In the genomic region with DNA sequence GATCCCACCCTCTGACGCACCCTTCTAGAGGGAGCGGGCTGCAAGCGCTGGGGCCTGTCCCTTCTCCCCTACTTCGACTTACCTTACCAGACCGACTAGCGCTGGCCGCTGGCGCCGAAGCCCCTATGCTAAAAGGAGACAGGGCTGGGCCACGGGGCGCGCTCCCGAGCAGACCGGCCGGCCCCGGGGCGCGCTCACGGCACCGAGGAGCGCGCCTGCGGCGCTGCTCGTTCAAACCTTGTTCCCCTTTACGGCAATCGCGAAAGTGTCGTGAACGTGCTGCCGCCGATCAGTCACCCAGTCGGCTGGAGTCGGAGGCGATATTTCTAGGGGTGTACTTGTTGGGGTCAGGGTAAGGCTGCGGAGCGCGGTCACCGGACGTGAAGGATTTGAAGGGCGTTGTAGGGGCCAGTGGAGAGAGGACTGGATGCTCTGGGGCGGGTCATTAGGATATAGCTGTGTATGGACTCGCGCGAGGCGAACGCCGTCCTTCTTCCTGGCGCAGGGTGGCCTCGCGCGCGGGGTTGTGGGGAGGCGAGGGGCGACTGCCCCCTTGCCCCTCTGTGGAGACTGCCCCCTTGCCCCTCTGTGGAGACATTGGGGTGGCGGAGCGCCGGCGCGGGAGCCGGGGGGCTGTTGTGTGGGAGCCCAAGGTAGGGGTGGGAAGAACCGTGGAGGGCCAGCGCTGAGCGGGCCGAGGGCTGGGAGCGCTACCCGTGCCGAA, we compare ENCODE assay signal across 8 cellular contexts. TPM values are rescaled to one million over a fixed set of nuclear protein-coding genes. Genes with fewer than 3 reads are reported as not detected.
DNase-seq lines count a peak whose midpoint lies in the region; ATAC-seq, FAIRE-seq and TF ChIP-seq lines count a peak whose summit lies in the region.

A gene (plus strand): TSS at position 268 of the 724 bp plus-strand sequence. CDS start 7,492 bp downstream, outside the sequence.
A gene (minus strand): TSS at position 138 of the 724 bp plus-strand sequence. CDS start 8,539 bp downstream, outside the sequence.

- DNase-seq in COR-L47 (lab: John Stamatoyannopoulos, UW) (peak; percentile 92), HTR-8/SVneo (ENCODE audit: insufficient read length, low spot score) (peak; percentile 75), NOMO-1 treated with DMSO at 0.1 percent for 48 hours (lab: John Stamatoyannopoulos, UW; ENCODE audit: unreplicated experiment) (peak; percentile 80), endodermal cell (peak; percentile 98), mesendoderm (peak; percentile 99)
- DNase-seq in activated CD8-positive, alpha-beta memory T cell treated with anti-CD3 and anti-CD28 coated beads, Interleukin-2, amount 10 ng/mL, durations not matched to agents 7 days and 5 days = peak; percentile 98
- DNase-seq in stimulated activated CD8-positive, alpha-beta memory T cell treated with anti-CD3 and anti-CD28 coated beads, Interleukin-12 subunit alpha, Interleukin-12 subunit beta, amount 100 ng/mL, for 4 hours (ENCODE audit: low read depth) = peak; percentile 85

- H3K79me2 ChIP-seq in mesendoderm (ENCODE audit: control insufficient read depth, insufficient read depth, low read length) = peaks cover 35% of the 10 kb centered on the region

- H3K27me3 ChIP-seq in endodermal cell (ENCODE audit: control insufficient read depth, insufficient read depth, low read length, poor library complexity, severe bottlenecking) = no peaks in the 10 kb centered on the region
- no peaks in the 10 kb centered on the region for H3K27me3 ChIP-seq in mesendoderm (ENCODE audit: insufficient read depth, low read length, poor library complexity)

- H3K4me3 ChIP-seq in endodermal cell (ENCODE audit: low read length) (peak within 1 kb of the TSS; percentile 92), mesendoderm (ENCODE audit: low read length) (peak within 1 kb of the TSS; percentile 95)

- H3K4me2 ChIP-seq in mesendoderm (ENCODE audit: low read length) = peak within 1 kb of the TSS; percentile 95

- H3K27me3 Mint-ChIP-seq in activated CD8-positive, alpha-beta memory T cell treated with anti-CD3 and anti-CD28 coated beads, Interleukin-2, amount 10 ng/mL, durations not matched to agents 7 days and 5 days = no peaks in the 10 kb centered on the region
- no peaks in the 10 kb centered on the region for H3K27me3 Mint-ChIP-seq in endodermal cell (ENCODE audit: insufficient read depth)

- H3K4me1 ChIP-seq in endodermal cell (ENCODE audit: control insufficient read depth, insufficient read depth, low read length) = no peaks in the 10 kb centered on the region
- H3K4me1 ChIP-seq in mesendoderm (ENCODE audit: control insufficient read depth, low read depth, low read length) = no peaks in the 10 kb centered on the region

- H3K4ac ChIP-seq in mesendoderm (ENCODE audit: low read depth, low read length) = peak within 1 kb of the TSS; percentile 77

- no peak within 1 kb of the TSS for H3K23ac ChIP-seq in mesendoderm (ENCODE audit: low read length)

- WGBS in endodermal cell (ENCODE audit: insufficient coverage in 1 of 2, insufficient read length in 1 of 2), 2 experiments = 0 to 1% methylated on average over 20 to 68 of the region's 68 CpGs
- WGBS in mesendoderm (ENCODE audit: extremely low coverage, insufficient coverage, low lambda C conversion rate) = no CpG with 5 or more reads among the region's 68 CpGs

- H2BK120ac ChIP-seq in mesendoderm (ENCODE audit: low read depth, low read length) = peak within 1 kb of the TSS; percentile 34

- H2AK5ac ChIP-seq in mesendoderm (ENCODE audit: low read length) = no peak within 1 kb of the TSS

- TF ChIP-seq CTCF in endodermal cell (conservative IDR thresholded peaks at IDR 0.05) = no peak

- H3K18ac ChIP-seq in mesendoderm (ENCODE audit: low read length) = peak within 1 kb of the TSS; percentile 96

- peak within 1 kb of the TSS; percentile 69 for H2BK5ac ChIP-seq in mesendoderm (ENCODE audit: low read length)

- no peak within 1 kb of the TSS for H4K5ac ChIP-seq in mesendoderm (ENCODE audit: low read length)

- peaks cover 22% of the 10 kb centered on the region for H3K36me3 ChIP-seq in endodermal cell (ENCODE audit: control insufficient read depth, insufficient read depth, low read length)
- H3K36me3 ChIP-seq in mesendoderm (ENCODE audit: control insufficient read depth, insufficient read depth, low read length) = no peaks in the 10 kb centered on the region

- H3K27ac Mint-ChIP-seq in activated CD8-positive, alpha-beta memory T cell treated with anti-CD3 and anti-CD28 coated beads, Interleukin-2, amount 10 ng/mL, durations not matched to agents 7 days and 5 days = peak within 1 kb of the TSS; percentile 97
- peak within 1 kb of the TSS; percentile 95 for H3K27ac Mint-ChIP-seq in endodermal cell

- CTCF ChIA-PET in activated CD8-positive, alpha-beta memory T cell treated with anti-CD3 and anti-CD28 coated beads, Interleukin-2, amount 10 ng/mL, durations not matched to agents 7 days and 5 days (lab: Charles Lee) = interaction anchor here (1.0 to 2.0 kb wide), 8 partner anchors 14 to 109 kb away, joined by 3 to 10 read pairs (median 4); a partner anchor contains a TSS

- peaks cover 45% of the 10 kb centered on the region for H3K4me1 Mint-ChIP-seq in activated CD8-positive, alpha-beta memory T cell treated with anti-CD3 and anti-CD28 coated beads, Interleukin-2, amount 10 ng/mL, durations not matched to agents 7 days and 5 days
- H3K4me1 Mint-ChIP-seq in endodermal cell = peaks cover 42% of the 10 kb centered on the region

- peak; percentile 62 for ATAC-seq in GM21381 (IDR thresholded peaks at IDR 0.05; ENCODE audit: unreplicated experiment)
- peak; percentile 84 for ATAC-seq in activated CD8-positive, alpha-beta memory T cell treated with anti-CD3 and anti-CD28 coated beads, Interleukin-2, amount 10 ng/mL, durations not matched to agents 7 days and 5 days

- H3K56ac ChIP-seq in mesendoderm (ENCODE audit: low read length) = peak within 1 kb of the TSS; percentile 97

- no peak within 1 kb of the TSS for H4K8ac ChIP-seq in mesendoderm (ENCODE audit: low read depth, low read length)

- peaks cover 20% of the 10 kb centered on the region for H3K36me3 Mint-ChIP-seq in activated CD8-positive, alpha-beta memory T cell treated with anti-CD3 and anti-CD28 coated beads, Interleukin-2, amount 10 ng/mL, durations not matched to agents 7 days and 5 days
- H3K36me3 Mint-ChIP-seq in endodermal cell (ENCODE audit: low read depth) = peaks cover 29% of the 10 kb centered on the region

- H2BK15ac ChIP-seq in mesendoderm (replicated peaks; ENCODE audit: low read depth) = no peak within 1 kb of the TSS

- H3K27ac ChIP-seq in endodermal cell (ENCODE audit: low read depth, low read length) (peak within 1 kb of the TSS; percentile 92), mesendoderm (ENCODE audit: low read depth, low read length) (peak within 1 kb of the TSS; percentile 95)

- H3K79me1 ChIP-seq in mesendoderm (ENCODE audit: low read length) = peaks cover 11% of the 10 kb centered on the region

- H3K9me3 Mint-ChIP-seq in activated CD8-positive, alpha-beta memory T cell treated with anti-CD3 and anti-CD28 coated beads, Interleukin-2, amount 10 ng/mL, durations not matched to agents 7 days and 5 days (ENCODE audit: low read depth) = no peaks in the 10 kb centered on the region
- no peaks in the 10 kb centered on the region for H3K9me3 Mint-ChIP-seq in endodermal cell

- peak within 1 kb of the TSS; percentile 93 for H3K4me3 Mint-ChIP-seq in activated CD8-positive, alpha-beta memory T cell treated with anti-CD3 and anti-CD28 coated beads, Interleukin-2, amount 10 ng/mL, durations not matched to agents 7 days and 5 days
- H3K4me3 Mint-ChIP-seq in endodermal cell = peak within 1 kb of the TSS; percentile 91

- no peak for FAIRE-seq in HTR-8/SVneo (lab: Jason Lieb, UNC)

- no peaks in the 10 kb centered on the region for H3K9me3 ChIP-seq in endodermal cell (ENCODE audit: control insufficient read depth, low read length)

- peak within 1 kb of the TSS; percentile 71 for H3K9ac ChIP-seq in endodermal cell (ENCODE audit: extremely low read depth, low read length, poor library complexity, severe bottlenecking)
- H3K9ac ChIP-seq in mesendoderm (ENCODE audit: low read length) = peak within 1 kb of the TSS; percentile 96

RNA-seq across cellular contexts. Expression of the first gene that starts in this region (rescaled TPM):
- total RNA-seq in activated CD8-positive, alpha-beta memory T cell treated with anti-CD3 and anti-CD28 coated beads, Interleukin-2, amount 10 ng/mL, durations not matched to agents 7 days and 5 days = 10 to 100 TPM; 33.4 to 36.4 TPM
- 10 to 100 TPM; 28.0 to 33.3 TPM for total RNA-seq in endodermal cell
- polyA plus RNA-seq in endodermal cell (2013, experiment 1 of 2) = 31.0 TPM
- 24.8 TPM for polyA plus RNA-seq in endodermal cell (2013, experiment 2 of 2)
- 15.1 TPM for polyA plus RNA-seq in mesendoderm (2013, experiment 1 of 2)
- polyA plus RNA-seq in mesendoderm (2013, experiment 2 of 2) = 14.3 TPM

RNA-seq across cellular contexts. Expression of the second gene that starts in this region (rescaled TPM):
- 10 to 100 TPM; 26.9 to 29.6 TPM for total RNA-seq in activated CD8-positive, alpha-beta memory T cell treated with anti-CD3 and anti-CD28 coated beads, Interleukin-2, amount 10 ng/mL, durations not matched to agents 7 days and 5 days
- total RNA-seq in endodermal cell = 10 to 100 TPM; 49.7 to 64.9 TPM
- 57.3 TPM for polyA plus RNA-seq in endodermal cell (2013, experiment 1 of 2)
- 48.4 TPM for polyA plus RNA-seq in endodermal cell (2013, experiment 2 of 2)
- 20.9 TPM for polyA plus RNA-seq in mesendoderm (2013, experiment 1 of 2)
- polyA plus RNA-seq in mesendoderm (2013, experiment 2 of 2) = 21.2 TPM

Comparison
In these comparisons a context has a peak if more than half of its experiments do, and no peak if none do; other contexts are left out.
1. Peak in every context shown above with its lines: DNase-seq, ATAC-seq, H3K4me3 ChIP-seq and H3K27ac ChIP-seq.